ENCODE assay signal across 11 cellular contexts in the genomic region with DNA sequence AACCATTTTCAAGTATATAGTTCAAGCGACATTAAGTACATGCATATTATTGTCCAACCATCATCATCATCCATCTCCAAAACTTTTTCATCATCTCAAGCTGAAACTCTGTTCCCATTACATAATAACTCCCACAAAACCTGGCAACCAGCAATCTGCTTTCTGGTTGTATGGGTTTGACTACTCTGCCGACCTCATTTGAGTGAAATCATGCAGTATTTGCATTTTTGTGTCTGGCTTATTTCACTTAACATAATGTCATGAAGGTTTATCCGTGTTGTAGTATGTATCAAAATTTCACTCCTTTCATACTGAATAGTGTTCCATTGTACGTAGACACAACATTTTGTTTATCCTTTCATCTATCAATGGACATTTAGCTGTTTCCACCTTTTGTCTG.
DNase-seq lines count a peak whose midpoint lies in the region; ATAC-seq and TF ChIP-seq lines count a peak whose summit lies in the region.
"Had no signal": no experiment of that assay in that cellular context is flagged by ENCODE, and none has a peak within 500 bp of the region (broad histone marks: within the 10 kb centered on the region; RNA-seq: fewer than 3 reads in every experiment).

No MANE protein-coding gene starts in this region.

- no peak for TF ChIP-seq CTCF in esophagus muscularis mucosa (IDR thresholded peaks at IDR 0.05)

- H3K27me3 Mint-ChIP-seq in activated T-cell treated with anti-CD3 and anti-CD28 coated beads, Interleukin-2, amount 50 U/mL, for 24 hours: peaks cover 6% of the 10 kb centered on the region
- H3K27me3 Mint-ChIP-seq in memory B cell: no peaks in the 10 kb centered on the region

- H3K4me1 ChIP-seq in esophagus muscularis mucosa: peaks cover 8 to 48% (median 36%) of the 10 kb centered on the region in 4 donors

- ATAC-seq in GM21381 (IDR thresholded peaks at IDR 0.05; ENCODE audit: unreplicated experiment) (peak; percentile 4), HG03342 (IDR thresholded peaks at IDR 0.05; ENCODE audit: unreplicated experiment) (peak; percentile 23), memory B cell (ENCODE audit: low read depth) (no peak), HG03571 (IDR thresholded peaks at IDR 0.05; ENCODE audit: unreplicated experiment) (no peak)

- WGBS in esophagus muscularis mucosa: 88% methylated on average over 4 of the region's 4 CpGs

- no peaks in the 10 kb centered on the region for H3K9me3 ChIP-seq in esophagus muscularis mucosa

- H3K4me3 Mint-ChIP-seq in activated T-cell treated with anti-CD3 and anti-CD28 coated beads, Interleukin-2, amount 50 U/mL, for 24 hours: peak overlapping the region; percentile 5
- peak overlapping the region; percentile 81 for H3K4me3 Mint-ChIP-seq in memory B cell
- H3K4me3 Mint-ChIP-seq: nephron progenitor cell had no signal

- H3K4me3 ChIP-seq in esophagus muscularis mucosa: no peak overlapping the region

- H3K27ac ChIP-seq in esophagus muscularis mucosa (replicated peaks in 1 of 4): no peak overlapping the region

- H3K4me1 Mint-ChIP-seq in activated T-cell treated with anti-CD3 and anti-CD28 coated beads, Interleukin-2, amount 50 U/mL, for 24 hours (ENCODE audit: low read depth): peaks cover 14% of the 10 kb centered on the region
- H3K4me1 Mint-ChIP-seq in memory B cell: peaks cover 12% of the 10 kb centered on the region

- H3K36me3 Mint-ChIP-seq in activated T-cell treated with anti-CD3 and anti-CD28 coated beads, Interleukin-2, amount 50 U/mL, for 24 hours (ENCODE audit: low read depth): no peaks in the 10 kb centered on the region
- no peaks in the 10 kb centered on the region for H3K36me3 Mint-ChIP-seq in memory B cell

- no peaks in the 10 kb centered on the region for H3K27me3 ChIP-seq in esophagus muscularis mucosa

- no peaks in the 10 kb centered on the region for H3K9me3 Mint-ChIP-seq in activated T-cell treated with anti-CD3 and anti-CD28 coated beads, Interleukin-2, amount 50 U/mL, for 24 hours
- no peaks in the 10 kb centered on the region for H3K9me3 Mint-ChIP-seq in memory B cell

- DNase-seq in activated T-cell treated with anti-CD3 and anti-CD28 coated beads, Interleukin-2, amount 50 U/mL, for 24 hours: no peak
- DNase-seq in activated T-cell treated with anti-CD3 and anti-CD28 coated beads for 4 hours: no peak
- DNase-seq in memory B cell (ENCODE audit: low spot score in 2 of 2): no peak
- no peak for DNase-seq in esophagus muscularis mucosa (ENCODE audit: extremely low spot score)
- no peak for DNase-seq in HCEC 1CT
- DNase-seq: NCI-H1436, NCI-H524 treated with DMSO at 0.1 percent for 48 hours, nephron progenitor cell had no signal

- TF ChIP-seq EP300 in esophagus muscularis mucosa (IDR thresholded peaks at IDR 0.05): no peak

- H3K36me3 ChIP-seq in esophagus muscularis mucosa: no peaks in the 10 kb centered on the region

- TF ChIP-seq POLR2A in esophagus muscularis mucosa (IDR thresholded peaks at IDR 0.05; ENCODE audit: low read depth): no peak

- no peak overlapping the region for H3K27ac Mint-ChIP-seq in activated T-cell treated with anti-CD3 and anti-CD28 coated beads, Interleukin-2, amount 50 U/mL, for 24 hours
- H3K27ac Mint-ChIP-seq in memory B cell: peak overlapping the region; percentile 100
- H3K27ac Mint-ChIP-seq: nephron progenitor cell had no signal

- intact Hi-C loops in esophagus muscularis mucosa (cut with DNase I): no loop called here

Comparison
In these comparisons a context has a peak if more than half of its experiments do, and no peak if none do; other contexts are left out.
1. ATAC-seq: peak in GM21381 (single experiment) and HG03342 (single experiment); none in memory B cell (single experiment) and HG03571 (single experiment).